1 cellular context compared by ENCODE assay signal in genomic region chr17:66963521-66964082, GRCh38.
TF ChIP-seq lines count a peak whose summit lies in the region.

No MANE protein-coding gene starts in this region.

TF ChIP-seq in GM23338, 12 proteins besides CTCF, POLR2A, EP300 and RAD21 (continued from another document):
- TF ChIP-seq ZNF462 (CRISPR knock-in tag; IDR thresholded peaks at IDR 0.05) (no peak), CREB1 (CRISPR knock-in tag; IDR thresholded peaks at IDR 0.05; ENCODE audit: low read depth) (no peak), ZNF331 (CRISPR knock-in tag; IDR thresholded peaks at IDR 0.05; ENCODE audit: low read depth) (no peak), JUNB (IDR thresholded peaks at IDR 0.05; ENCODE audit: unreplicated experiment) (no peak), ETS1 (IDR thresholded peaks at IDR 0.05) (no peak), NANOG (IDR thresholded peaks at IDR 0.05; ENCODE audit: borderline replicate concordance) (no peak), STAT1 (IDR thresholded peaks at IDR 0.05; ENCODE audit: unreplicated experiment) (no peak), EZH2phosphoT487 (IDR thresholded peaks at IDR 0.05; ENCODE audit: unreplicated experiment) (no peak), REST (IDR thresholded peaks at IDR 0.05; ENCODE audit: unreplicated experiment) (no peak), ZNF114 (CRISPR knock-in tag; IDR thresholded peaks at IDR 0.05) (no peak)
